ENCODE assay signal across 8 cellular contexts in genomic region chr7:73827568-73828106, GRCh38. TPM values are rescaled to one million over a fixed set of nuclear protein-coding genes. Genes with fewer than 3 reads are reported as not detected.
DNase-seq lines count a peak whose midpoint lies in the region; ATAC-seq and TF ChIP-seq lines count a peak whose summit lies in the region.

No MANE protein-coding gene starts in this region.

- peaks cover 48% of the 10 kb centered on the region for H3K4me1 Mint-ChIP-seq in progenitor cell of endocrine pancreas (ENCODE audit: low read depth)
- H3K4me1 Mint-ChIP-seq in activated CD8-positive, alpha-beta memory T cell treated with anti-CD3 and anti-CD28 coated beads, Interleukin-2, amount 10 ng/mL, durations not matched to agents 7 days and 5 days = peaks cover 26% of the 10 kb centered on the region

- H3K4me3 Mint-ChIP-seq in progenitor cell of endocrine pancreas (ENCODE audit: low read depth) = no peak overlapping the region
- no peak overlapping the region for H3K4me3 Mint-ChIP-seq in activated CD8-positive, alpha-beta memory T cell treated with anti-CD3 and anti-CD28 coated beads, Interleukin-2, amount 10 ng/mL, durations not matched to agents 7 days and 5 days

- no peak for ATAC-seq in activated CD8-positive, alpha-beta memory T cell treated with anti-CD3 and anti-CD28 coated beads, Interleukin-2, amount 10 ng/mL, durations not matched to agents 7 days and 5 days
- no peak for ATAC-seq in HG02840 (IDR thresholded peaks at IDR 0.05; ENCODE audit: low FRiP score, unreplicated experiment)

- in situ Hi-C loops in G401 (cut with HindIII; ENCODE audit: low sequenced_read_pairs) = no loop called here

- CTCF ChIA-PET in activated CD8-positive, alpha-beta memory T cell treated with anti-CD3 and anti-CD28 coated beads, Interleukin-2, amount 10 ng/mL, durations not matched to agents 7 days and 5 days (lab: Charles Lee) = interaction anchor here (1.0 to 2.1 kb wide), 2 partner anchors 27 to 199 kb away, joined by 3 to 11 read pairs; no protein-coding TSS in a partner anchor

- no peak for TF ChIP-seq CTCF in progenitor cell of endocrine pancreas (IDR thresholded peaks at IDR 0.05; ENCODE audit: unreplicated experiment)

- peaks cover 8% of the 10 kb centered on the region for H3K27me3 Mint-ChIP-seq in progenitor cell of endocrine pancreas
- H3K27me3 Mint-ChIP-seq in activated CD8-positive, alpha-beta memory T cell treated with anti-CD3 and anti-CD28 coated beads, Interleukin-2, amount 10 ng/mL, durations not matched to agents 7 days and 5 days = peaks cover 21% of the 10 kb centered on the region

- H3K9me3 Mint-ChIP-seq in progenitor cell of endocrine pancreas (ENCODE audit: low read depth) = no peaks in the 10 kb centered on the region
- no peaks in the 10 kb centered on the region for H3K9me3 Mint-ChIP-seq in activated CD8-positive, alpha-beta memory T cell treated with anti-CD3 and anti-CD28 coated beads, Interleukin-2, amount 10 ng/mL, durations not matched to agents 7 days and 5 days (ENCODE audit: low read depth)

- DNase-seq in G401 (ENCODE audit: low spot score) = peak; percentile 95
- peak; percentile 99 for DNase-seq in NCI-H2196 (lab: John Stamatoyannopoulos, UW; ENCODE audit: unreplicated experiment)
- DNase-seq in cerebellar nuclear complex (lab: John Stamatoyannopoulos, UW) = peak; percentile 54 to 80
- DNase-seq in progenitor cell of endocrine pancreas (ENCODE audit: low spot score, unreplicated experiment) = no peak
- DNase-seq in activated CD8-positive, alpha-beta memory T cell treated with anti-CD3 and anti-CD28 coated beads, Interleukin-2, amount 10 ng/mL, durations not matched to agents 7 days and 5 days = no peak
- DNase-seq in GM03348 (ENCODE audit: low spot score) = no peak
- no peak for DNase-seq in activated naive CD4-positive, alpha-beta T cell (lab: John Stamatoyannopoulos, UW)

- peak overlapping the region; percentile 97 for H3K27ac Mint-ChIP-seq in progenitor cell of endocrine pancreas
- H3K27ac Mint-ChIP-seq in activated CD8-positive, alpha-beta memory T cell treated with anti-CD3 and anti-CD28 coated beads, Interleukin-2, amount 10 ng/mL, durations not matched to agents 7 days and 5 days = no peak overlapping the region

- no peaks in the 10 kb centered on the region for H3K36me3 Mint-ChIP-seq in progenitor cell of endocrine pancreas (ENCODE audit: insufficient read depth)
- H3K36me3 Mint-ChIP-seq in activated CD8-positive, alpha-beta memory T cell treated with anti-CD3 and anti-CD28 coated beads, Interleukin-2, amount 10 ng/mL, durations not matched to agents 7 days and 5 days = no peaks in the 10 kb centered on the region

RNA-seq across cellular contexts. Expression of gene CLDN4, which starts 3.2 kb away (rescaled TPM):
- total RNA-seq in G401 (2014; rRNA removed; shearing (Covaris generic)) = 1.6 and 2.8 TPM in 2 replicates
- total RNA-seq in progenitor cell of endocrine pancreas = 172 and 183 TPM in 2 replicates
- under 1 TPM; 0.09 to 0.12 TPM for total RNA-seq in activated CD8-positive, alpha-beta memory T cell treated with anti-CD3 and anti-CD28 coated beads, Interleukin-2, amount 10 ng/mL, durations not matched to agents 7 days and 5 days

RNA-seq across cellular contexts. Expression of gene METTL27, which starts 14.7 kb away (rescaled TPM):
- total RNA-seq in G401 (2014; rRNA removed; shearing (Covaris generic)) = not detected in 2 replicates
- 13.3 and 13.5 TPM in 2 replicates for total RNA-seq in progenitor cell of endocrine pancreas
- total RNA-seq in activated CD8-positive, alpha-beta memory T cell treated with anti-CD3 and anti-CD28 coated beads, Interleukin-2, amount 10 ng/mL, durations not matched to agents 7 days and 5 days = under 1 TPM in 1 of 2 experiments, not detected in 1; 0.55 TPM

RNA-seq across cellular contexts. Expression of gene TMEM270, which starts 33.3 kb away (rescaled TPM):
- not detected in 2 replicates for total RNA-seq in G401 (2014; rRNA removed; shearing (Covaris generic))
- not detected in 2 replicates for total RNA-seq in progenitor cell of endocrine pancreas
- total RNA-seq in activated CD8-positive, alpha-beta memory T cell treated with anti-CD3 and anti-CD28 coated beads, Interleukin-2, amount 10 ng/mL, durations not matched to agents 7 days and 5 days = not detected

RNA-seq across cellular contexts. Expression of gene CLDN3, which starts 57.6 kb away (rescaled TPM):
- not detected in 2 replicates for total RNA-seq in G401 (2014; rRNA removed; shearing (Covaris generic))
- total RNA-seq in progenitor cell of endocrine pancreas = 49.0 and 49.9 TPM in 2 replicates
- not detected for total RNA-seq in activated CD8-positive, alpha-beta memory T cell treated with anti-CD3 and anti-CD28 coated beads, Interleukin-2, amount 10 ng/mL, durations not matched to agents 7 days and 5 days

Comparison
In these comparisons a context has a peak if more than half of its experiments do, and no peak if none do; other contexts are left out.
1. DNase-seq: peak in G401 (single experiment), NCI-H2196 (single experiment) and cerebellar nuclear complex (2 of 2); none in progenitor cell of endocrine pancreas (single experiment), activated CD8-positive, alpha-beta memory T cell treated with anti-CD3 and anti-CD28 coated beads, Interleukin-2, amount 10 ng/mL, durations not matched to agents 7 days and 5 days (single experiment), GM03348 (single experiment) and activated naive CD4-positive, alpha-beta T cell (0 of 4).
2. RNA of gene CLDN4, which starts 3.2 kb away (total RNA-seq): 172 to 183 TPM in progenitor cell of endocrine pancreas; 1.6 to 2.8 TPM in G401 and 0.09 to 0.12 TPM in activated CD8-positive, alpha-beta memory T cell treated with anti-CD3 and anti-CD28 coated beads, Interleukin-2, amount 10 ng/mL, durations not matched to agents 7 days and 5 days; every median in the first group is over 10 times any median in the second.